13 cellular contexts compared by ENCODE assay signal in genomic region chr6:148398244-148398643, GRCh38. TPM values are rescaled to one million over a fixed set of nuclear protein-coding genes. Genes with fewer than 3 reads are reported as not detected.
DNase-seq lines count a peak whose midpoint lies in the region; ATAC-seq and TF ChIP-seq lines count a peak whose summit lies in the region.
"Had no signal": no experiment of that assay in that cellular context is flagged by ENCODE, and none has a peak within 500 bp of the region (broad histone marks: within the 10 kb centered on the region; RNA-seq: fewer than 3 reads in every experiment).

No MANE protein-coding gene starts in this region.

- H3K27ac ChIP-seq in heart right ventricle (peak overlapping the region; percentile 33 to 85 (median 54)), upper lobe of left lung (peak overlapping the region; percentile 32 to 80 (median 56)), tibial artery (peak overlapping the region in 1 of 2 donors; percentile 4)

- H3K27me3 ChIP-seq in heart right ventricle (no peaks in the 10 kb centered on the region), upper lobe of left lung (no peaks in the 10 kb centered on the region), tibial artery (no peaks in the 10 kb centered on the region)

- H3K4me1 ChIP-seq in heart right ventricle (peaks cover 4 to 90% (median 58%) of the 10 kb centered on the region in 9 donors), upper lobe of left lung (peaks cover 25 to 62% (median 54%) of the 10 kb centered on the region in 4 donors), tibial artery (peaks cover 0 to 30% (median 15%) of the 10 kb centered on the region in 4 donors)

- peak in 6 of 8 donors; percentile 7 to 60 (median 40) for ATAC-seq in heart right ventricle
- no peak for ATAC-seq in Right ventricle myocardium inferior
- ATAC-seq in upper lobe of left lung (ENCODE audit: low FRiP score in 2 of 2) = no peak

- no peak for TF ChIP-seq POLR2A in upper lobe of left lung (IDR thresholded peaks at IDR 0.05)

- intact Hi-C loops in heart right ventricle (cut with DNase I) = loop anchor here in 4 of 10 donors (5.0 to 10.0 kb wide), 2 partner anchors 53 to 64 kb away; partner anchors contain the start of gene SASH1 (in 4 of the 4)
- intact Hi-C loops in Right ventricle myocardium inferior (cut with DNase I) = loop anchor here (5.0 kb wide), 2 partner anchors 36 to 56 kb away; partner anchors contain the start of gene SASH1
- intact Hi-C loops in tibial artery (cut with DNase I; ENCODE audit: low total_unique reads) = no loop called here

- TF ChIP-seq CTCF in heart right ventricle (IDR thresholded peaks at IDR 0.05) = no peak
- no peak for TF ChIP-seq CTCF in upper lobe of left lung (IDR thresholded peaks at IDR 0.05)
- no peak for TF ChIP-seq CTCF in tibial artery (IDR thresholded peaks at IDR 0.05)

- H3K36me3 ChIP-seq in heart right ventricle (peaks cover 0 to 5% (median 0%) of the 10 kb centered on the region in 9 donors), upper lobe of left lung (no peaks in the 10 kb centered on the region), tibial artery (no peaks in the 10 kb centered on the region)

- no peaks in the 10 kb centered on the region for H3K9me3 ChIP-seq in heart right ventricle
- no peaks in the 10 kb centered on the region for H3K9me3 ChIP-seq in upper lobe of left lung
- no peaks in the 10 kb centered on the region for H3K9me3 ChIP-seq in tibial artery

- 46 to 57% methylated on average over 6 of the region's 6 CpGs for WGBS in heart right ventricle, 2 donors
- WGBS in upper lobe of left lung, 2 donors = 62 to 70% methylated on average over 6 of the region's 6 CpGs

- TF ChIP-seq EP300 in upper lobe of left lung (IDR thresholded peaks at IDR 0.05) = no peak

- H3K4me3 ChIP-seq in heart right ventricle = no peak overlapping the region
- no peak overlapping the region for H3K4me3 ChIP-seq in upper lobe of left lung
- no peak overlapping the region for H3K4me3 ChIP-seq in tibial artery

- DNase-seq in heart right ventricle (peak in 1 of 2 donors; percentile 29), Right ventricle myocardium inferior (ENCODE audit: missing footprints) (no peak), glomerular endothelial cell (ENCODE audit: extremely low read depth, low read depth, low spot score) (peak; percentile 84), pons (ENCODE audit: low spot score) (peak; percentile 91), upper lobe of left lung (no peak), NCI-H82 (lab: John Stamatoyannopoulos, UW) (no peak), tibial artery (no peak), NCI-H187 treated with DMSO at 0.1 percent for 48 hours (lab: John Stamatoyannopoulos, UW) (no peak)
- DNase-seq: cortex of kidney, NCI-H1105 treated with DMSO at 0.1 percent for 48 hours, NCI-H2107, NCI-H510A treated with DMSO at 0.1 percent for 48 hours, RPMI8226 had no signal

RNA-seq across cellular contexts. Expression of gene SASH1, which starts 55.6 kb away (rescaled TPM):
- total RNA-seq in heart right ventricle (10 to 100 TPM; 19.0 to 47.1 (median 27.1) TPM), Right ventricle myocardium inferior (36.8 TPM), glomerular endothelial cell (136 and 154 TPM in 2 replicates), upper lobe of left lung (100 to 1,000 TPM in 1 of 6 donors, 10 to 100 TPM in 5; 59.3 to 131 (median 79.2) TPM)
- polyA plus RNA-seq in heart right ventricle = 10 to 100 TPM in 1 of 2 donors, 1 to 10 TPM in 1; 6.9 to 19.6 TPM

Comparison
In these comparisons a context has a peak if more than half of its experiments do, and no peak if none do; other contexts are left out.
1. ATAC-seq: peak in heart right ventricle (6 of 8); none in Right ventricle myocardium inferior (single experiment) and upper lobe of left lung (0 of 2).
2. DNase-seq: peak in glomerular endothelial cell (single experiment) and pons (single experiment); none in Right ventricle myocardium inferior (single experiment), upper lobe of left lung (0 of 2), NCI-H82 (single experiment), tibial artery (0 of 2) and NCI-H187 treated with DMSO at 0.1 percent for 48 hours (single experiment).